In genomic region chr3:279325-279724, GRCh38 we compare ENCODE assay signal across 17 cellular contexts.
A peak's percentile ranks its signal among the peaks of the same experiment; 100 is the strongest.
DNase-seq lines count a peak whose midpoint lies in the region; ATAC-seq and TF ChIP-seq lines count a peak whose summit lies in the region.
"Had no signal": no experiment of that assay in that cellular context is flagged by ENCODE, and none has a peak within 500 bp of the region (broad histone marks: within the 10 kb centered on the region; RNA-seq: fewer than 3 reads in every experiment).

No MANE protein-coding gene starts in this region.

- DNase-seq in T-helper 1 cell (no peak), memory B cell (ENCODE audit: low spot score in 2 of 2) (no peak), prostate gland (ENCODE audit: low spot score) (no peak), NCI-H2171 (lab: John Stamatoyannopoulos, UW) (no peak)
- DNase-seq: C1 segment of cervical spinal cord, HCEC 1CT, MV-4-11, NCI-H1417 treated with DMSO at 0.1 percent for 48 hours, NCI-H1930, NCI-H446, NCI-H69 had no signal

- H3K4me3 Mint-ChIP-seq in T-helper 1 cell treated with Interleukin-12 subunit alpha and Interleukin-12 subunit beta and Interleukin-4 antibody, amounts not matched to agents 30 μg/mL and 1 μg/mL, for 36 hours, result no peak overlapping the region
- H3K4me3 Mint-ChIP-seq in memory B cell, result no peak overlapping the region

- peaks cover 29% of the 10 kb centered on the region for H3F3A ChIP-seq in SU-DHL-6 (ENCODE audit: insufficient read depth)

- no peaks in the 10 kb centered on the region for H3K27me3 Mint-ChIP-seq in T-helper 1 cell treated with Interleukin-12 subunit alpha and Interleukin-12 subunit beta and Interleukin-4 antibody, amounts not matched to agents 30 μg/mL and 1 μg/mL, for 36 hours (ENCODE audit: low read depth)
- H3K27me3 Mint-ChIP-seq in memory B cell, result no peaks in the 10 kb centered on the region

- no peaks in the 10 kb centered on the region for H4K20me1 ChIP-seq in SU-DHL-6 (ENCODE audit: low read depth, low read length)

- intact Hi-C loops in prostate gland (cut with DNase I), result no loop called here

- H3K9me3 ChIP-seq in SU-DHL-6 (ENCODE audit: insufficient read depth, low read length) (no peaks in the 10 kb centered on the region), prostate gland (no peaks in the 10 kb centered on the region)

- peak overlapping the region; percentile 95 for H3K4me2 ChIP-seq in SU-DHL-6 (ENCODE audit: low read depth, low read length, poor library complexity, severe bottlenecking)

- ATAC-seq in memory B cell (ENCODE audit: low read depth), result no peak
- no peak for ATAC-seq in GM18873 (IDR thresholded peaks at IDR 0.05; ENCODE audit: low FRiP score, unreplicated experiment)
- ATAC-seq in HG02840 (IDR thresholded peaks at IDR 0.05; ENCODE audit: low FRiP score, unreplicated experiment), result no peak

- no peaks in the 10 kb centered on the region for H3K4me1 Mint-ChIP-seq in T-helper 1 cell treated with Interleukin-12 subunit alpha and Interleukin-12 subunit beta and Interleukin-4 antibody, amounts not matched to agents 30 μg/mL and 1 μg/mL, for 36 hours (ENCODE audit: low read depth)
- peaks cover 23% of the 10 kb centered on the region for H3K4me1 Mint-ChIP-seq in memory B cell

- H3K27ac Mint-ChIP-seq in T-helper 1 cell treated with Interleukin-12 subunit alpha and Interleukin-12 subunit beta and Interleukin-4 antibody, amounts not matched to agents 30 μg/mL and 1 μg/mL, for 36 hours, result peak overlapping the region; percentile 7
- peak overlapping the region; percentile 100 for H3K27ac Mint-ChIP-seq in memory B cell

- H3K79me2 ChIP-seq in SU-DHL-6 (ENCODE audit: insufficient read depth, low read length), result no peaks in the 10 kb centered on the region; the same call in 1 of the 2 replicates

- H3K36me3 ChIP-seq in SU-DHL-6 (ENCODE audit: low read length) (0 out of 2 replicates have a peak, but pooled peaks cover 11% of the 10 kb centered on the region), prostate gland (no peaks in the 10 kb centered on the region)

- TF ChIP-seq CTCF in SU-DHL-6 (IDR thresholded peaks at IDR 0.05; ENCODE audit: insufficient read depth, low read length, poor library complexity, severe bottlenecking) (no peak), prostate gland (IDR thresholded peaks at IDR 0.05) (no peak)

- no peaks in the 10 kb centered on the region for H3K9me3 Mint-ChIP-seq in T-helper 1 cell treated with Interleukin-12 subunit alpha and Interleukin-12 subunit beta and Interleukin-4 antibody, amounts not matched to agents 30 μg/mL and 1 μg/mL, for 36 hours
- H3K9me3 Mint-ChIP-seq in memory B cell, result peaks cover 3% of the 10 kb centered on the region

- no peaks in the 10 kb centered on the region for H3K9me2 ChIP-seq in SU-DHL-6 (replicated peaks; ENCODE audit: insufficient read depth, low read length)

- peak overlapping the region; percentile 99 for H3K27ac ChIP-seq in SU-DHL-6 (ENCODE audit: low read depth, low read length)
- H3K27ac ChIP-seq in prostate gland, result no peak overlapping the region
- H3K27ac ChIP-seq: 22Rv1, HL-60 had no signal

- peak overlapping the region; percentile 12 for H2AFZ ChIP-seq in SU-DHL-6 (ENCODE audit: low read depth, low read length, severe bottlenecking)

- H3K4me1 ChIP-seq in prostate gland (replicated peaks), result no peaks in the 10 kb centered on the region

- no peaks in the 10 kb centered on the region for H3K27me3 ChIP-seq in SU-DHL-6 (ENCODE audit: low read length)
- no peaks in the 10 kb centered on the region for H3K27me3 ChIP-seq in prostate gland (replicated peaks; ENCODE audit: insufficient read depth)

- no peaks in the 10 kb centered on the region for H3K36me3 Mint-ChIP-seq in T-helper 1 cell treated with Interleukin-12 subunit alpha and Interleukin-12 subunit beta and Interleukin-4 antibody, amounts not matched to agents 30 μg/mL and 1 μg/mL, for 36 hours (ENCODE audit: low read depth)
- H3K36me3 Mint-ChIP-seq in memory B cell, result peaks cover 3% of the 10 kb centered on the region

- peak overlapping the region; percentile 57 for H3K9ac ChIP-seq in SU-DHL-6 (ENCODE audit: low read length)

- H3K4me3 ChIP-seq in SU-DHL-6 (ENCODE audit: insufficient read depth, low read length, poor library complexity, severe bottlenecking) (peak overlapping the region; percentile 44), prostate gland (no peak overlapping the region)

- no peak for TF ChIP-seq POLR2A in prostate gland (IDR thresholded peaks at IDR 0.05)

- WGBS in prostate gland, result 54% methylated on average over 1 of the region's 1 CpG
